Comparison of ENCODE assay signal across 8 cellular contexts in the genomic region with DNA sequence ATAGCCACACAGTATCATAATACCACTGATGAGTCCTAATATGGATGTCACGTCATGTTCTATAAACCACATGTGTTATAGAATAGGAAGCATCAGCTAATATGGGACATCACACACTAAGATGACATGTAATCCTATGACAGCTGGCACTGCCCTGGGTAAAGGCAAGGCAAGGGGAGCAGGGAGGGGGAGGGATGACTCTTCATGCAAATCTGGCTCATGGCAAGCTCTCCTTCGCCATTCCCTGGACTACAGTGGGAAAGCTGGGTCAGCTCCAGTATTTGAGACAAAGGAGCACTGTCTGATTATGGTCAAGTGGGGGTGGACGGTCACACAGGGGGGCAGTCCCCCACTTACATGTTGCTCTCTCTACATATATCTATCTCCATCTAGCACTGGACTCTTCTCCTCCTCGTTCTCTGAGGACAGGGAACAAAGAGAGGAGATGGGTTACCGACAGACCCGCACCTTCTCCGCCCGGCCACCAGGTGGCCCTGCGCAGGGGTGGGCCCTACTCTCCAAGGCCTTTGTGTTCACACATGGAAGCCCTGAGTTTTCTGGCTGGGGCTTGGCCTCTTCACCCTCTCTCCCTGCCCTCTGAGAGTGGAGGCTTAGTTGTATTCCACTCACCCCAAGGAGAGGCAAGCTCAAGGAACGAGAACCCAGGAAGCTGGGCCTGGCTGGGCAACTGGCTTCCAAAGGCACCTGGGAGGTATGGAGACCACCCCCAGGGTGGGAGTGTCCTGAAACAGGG. TPM values are rescaled to one million over a fixed set of nuclear protein-coding genes. Genes with fewer than 3 reads are reported as not detected.
DNase-seq lines count a peak whose midpoint lies in the region; ATAC-seq and TF ChIP-seq lines count a peak whose summit lies in the region.

No MANE protein-coding gene starts in this region.

- H3K9me3 Mint-ChIP-seq in Calu3 (ENCODE audit: low read depth, unreplicated experiment) (no peaks in the 10 kb centered on the region), HFFc6 (no peaks in the 10 kb centered on the region), nephron (peaks cover 3% of the 10 kb centered on the region)

- no peak for TF ChIP-seq POLR2A in erythroblast (IDR thresholded peaks at IDR 0.05; ENCODE audit: low read length)

- BruUV-seq in Calu3 (replicated peaks; lab: Mats Ljungman, UMichigan) = no TSS peak

- DNase-seq in Calu3 = peak; percentile 44
- DNase-seq in HFFc6 = peak; percentile 24
- DNase-seq in NCI-H748 treated with DMSO at 0.1 percent for 48 hours (lab: John Stamatoyannopoulos, UW) = peak; percentile 23
- DNase-seq in activated CD8-positive, alpha-beta memory T cell treated with anti-CD3 and anti-CD28 coated beads, Interleukin-2, amount 50 U/mL, for 24 hours (ENCODE audit: extremely low read depth) = peak; percentile 27
- DNase-seq in erythroblast (lab: John Stamatoyannopoulos, UW) = peak; percentile 73 to 75

- H3K36me3 Mint-ChIP-seq in Calu3 (ENCODE audit: insufficient read depth, unreplicated experiment) (no peaks in the 10 kb centered on the region), HFFc6 (ENCODE audit: low read depth) (no peaks in the 10 kb centered on the region), nephron (ENCODE audit: low read depth) (no peaks in the 10 kb centered on the region)

- no peak for ATAC-seq in GM19455 (IDR thresholded peaks at IDR 0.05; ENCODE audit: unreplicated experiment)
- no peak for ATAC-seq in GM21526 (IDR thresholded peaks at IDR 0.05; ENCODE audit: low FRiP score, unreplicated experiment)

- intact Hi-C loops in Calu3 (cut with micrococcal nuclease; ENCODE audit: unreplicated experiment) = no loop called here

- H3K4me1 Mint-ChIP-seq in Calu3 (ENCODE audit: low read depth, unreplicated experiment) (no peaks in the 10 kb centered on the region), HFFc6 (ENCODE audit: low read depth) (no peaks in the 10 kb centered on the region), nephron (peaks cover 8% of the 10 kb centered on the region)

- H3K4me3 Mint-ChIP-seq in Calu3 (ENCODE audit: low read depth, unreplicated experiment) = no peak overlapping the region
- no peak overlapping the region for H3K4me3 Mint-ChIP-seq in HFFc6
- H3K4me3 Mint-ChIP-seq in nephron = no peak overlapping the region

- peak; percentile 61 for TF ChIP-seq CTCF in Calu3 (IDR thresholded peaks at IDR 0.05; ENCODE audit: unreplicated experiment)
- peak; percentile 87 for TF ChIP-seq CTCF in HFFc6 (IDR thresholded peaks at IDR 0.05)
- peak; percentile 49 to 61 (median 56) for TF ChIP-seq CTCF in nephron (IDR thresholded peaks at IDR 0.05; ENCODE audit: unreplicated experiment in 3 of 3)

- H3K27me3 Mint-ChIP-seq in Calu3 (ENCODE audit: unreplicated experiment) (peaks cover 66% of the 10 kb centered on the region), HFFc6 (ENCODE audit: insufficient read depth) (peaks cover 15% of the 10 kb centered on the region), nephron (ENCODE audit: low read depth) (peaks cover 4% of the 10 kb centered on the region)

- CTCF ChIA-PET in Calu3 (lab: Charles Lee) = interaction anchor here (0.6 kb wide), 1 partner anchor 13 kb away, joined by 3 read pairs; no protein-coding TSS in a partner anchor

- H3K27ac Mint-ChIP-seq in Calu3 (ENCODE audit: unreplicated experiment) (no peak overlapping the region), HFFc6 (no peak overlapping the region), nephron (no peak overlapping the region)

RNA-seq across cellular contexts. Expression of a gene that starts 23.4 kb away (rescaled TPM):
- total RNA-seq in Calu3 (2022) = not detected in 2 replicates
- total RNA-seq in HFFc6 (2021; fragmentation: NEBNext Ultra II Directional; extraction: Animal tissue kit (Norgen Biotek cat#: 25700)) = not detected

RNA-seq across cellular contexts. Expression of a gene that starts 24.4 kb away (rescaled TPM):
- not detected in 2 replicates for total RNA-seq in Calu3 (2022)
- 1 to 10 TPM in 4 of 6 experiments, under 1 TPM in 2; 0.50 to 1.8 (median 1.3) TPM for total RNA-seq in HFFc6 (2021; fragmentation: NEBNext Ultra II Directional; extraction: Animal tissue kit (Norgen Biotek cat#: 25700))

RNA-seq across cellular contexts. Expression of a gene that starts 47.8 kb away (rescaled TPM):
- 40.3 and 46.7 TPM in 2 replicates for total RNA-seq in Calu3 (2022)
- total RNA-seq in HFFc6 (2021; fragmentation: NEBNext Ultra II Directional; extraction: Animal tissue kit (Norgen Biotek cat#: 25700)) = 100 to 1,000 TPM in 4 of 6 experiments, 10 to 100 TPM in 2; 95.6 to 110 (median 105) TPM

Comparison
In these comparisons a context has a peak if more than half of its experiments do, and no peak if none do; other contexts are left out.
1. DNase-seq: peak in every context shown above with its lines; median percentile 74 in erythroblast; 44 in Calu3; 27 in activated CD8-positive, alpha-beta memory T cell treated with anti-CD3 and anti-CD28 coated beads, Interleukin-2, amount 50 U/mL, for 24 hours; 24 in HFFc6; 23 in NCI-H748 treated with DMSO at 0.1 percent for 48 hours.